1 cellular context compared by ENCODE assay signal in genomic region chr10:30182191-30183075, GRCh38.
TF ChIP-seq lines count a peak whose summit lies in the region.

No MANE protein-coding gene starts in this region.

TF ChIP-seq in GM23338, 12 proteins besides CTCF, POLR2A, EP300 and RAD21 (continued from another document):
- TF ChIP-seq ZNF462 (CRISPR knock-in tag; IDR thresholded peaks at IDR 0.05), result no peak
